1 cellular context compared by ENCODE assay signal in the genomic region with DNA sequence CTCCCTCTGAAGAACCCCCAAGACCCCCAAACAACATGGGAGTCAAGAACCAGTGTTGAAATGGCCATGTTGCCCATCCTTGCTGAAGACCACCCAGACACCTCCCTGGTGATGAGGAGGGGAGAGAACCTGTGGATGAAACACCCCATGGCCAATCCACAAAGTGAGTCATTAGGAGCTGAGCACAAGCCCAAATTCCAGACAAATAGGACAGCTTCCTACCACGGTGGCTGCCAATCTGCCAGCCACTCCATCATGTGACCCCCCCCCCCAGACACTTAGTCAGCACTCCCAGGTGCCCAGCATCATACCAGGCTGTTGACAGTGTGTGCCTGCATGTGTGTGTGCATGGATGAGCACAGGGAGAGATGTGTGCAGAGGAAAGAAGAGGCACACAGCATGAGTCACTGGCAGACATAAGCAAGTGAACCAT.
TF ChIP-seq lines count a peak whose summit lies in the region.

No MANE protein-coding gene starts in this region.

TF ChIP-seq in SK-N-SH treated with all-trans-retinoic acid at 6 μM for 48 hours, 23 proteins besides CTCF, POLR2A, EP300 and RAD21 (continued from another document):
- TF ChIP-seq, protein P1, sequence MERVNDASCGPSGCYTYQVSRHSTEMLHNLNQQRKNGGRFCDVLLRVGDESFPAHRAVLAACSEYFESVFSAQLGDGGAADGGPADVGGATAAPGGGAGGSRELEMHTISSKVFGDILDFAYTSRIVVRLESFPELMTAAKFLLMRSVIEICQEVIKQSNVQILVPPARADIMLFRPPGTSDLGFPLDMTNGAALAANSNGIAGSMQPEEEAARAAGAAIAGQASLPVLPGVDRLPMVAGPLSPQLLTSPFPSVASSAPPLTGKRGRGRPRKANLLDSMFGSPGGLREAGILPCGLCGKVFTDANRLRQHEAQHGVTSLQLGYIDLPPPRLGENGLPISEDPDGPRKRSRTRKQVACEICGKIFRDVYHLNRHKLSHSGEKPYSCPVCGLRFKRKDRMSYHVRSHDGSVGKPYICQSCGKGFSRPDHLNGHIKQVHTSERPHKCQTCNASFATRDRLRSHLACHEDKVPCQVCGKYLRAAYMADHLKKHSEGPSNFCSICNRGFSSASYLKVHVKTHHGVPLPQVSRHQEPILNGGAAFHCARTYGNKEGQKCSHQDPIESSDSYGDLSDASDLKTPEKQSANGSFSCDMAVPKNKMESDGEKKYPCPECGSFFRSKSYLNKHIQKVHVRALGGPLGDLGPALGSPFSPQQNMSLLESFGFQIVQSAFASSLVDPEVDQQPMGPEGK (CRISPR knock-in tag; IDR thresholded peaks at IDR 0.05; ENCODE audit: borderline replicate concordance) = no peak
